Comparison of ENCODE assay signal across 1 cellular context in the genomic region with DNA sequence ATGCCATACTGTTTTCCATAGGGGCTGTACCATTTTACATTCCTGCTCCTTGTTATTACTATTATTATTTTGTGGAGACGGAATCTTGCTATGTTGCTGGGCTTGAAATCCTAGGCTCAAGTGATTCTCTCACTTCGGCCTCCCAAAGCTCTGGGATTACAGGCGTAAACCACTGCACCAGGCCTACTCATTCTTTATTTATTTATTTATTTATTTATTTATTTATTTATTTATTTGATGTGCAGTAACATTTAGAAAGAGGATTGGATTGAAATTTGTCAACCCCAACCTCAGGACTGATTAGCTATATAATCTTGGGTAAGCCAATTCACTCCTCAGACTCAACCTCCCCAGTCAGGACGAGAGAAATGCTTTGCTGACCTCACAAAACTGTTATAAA.
TF ChIP-seq lines count a peak whose summit lies in the region.

No MANE protein-coding gene starts in this region.

TF ChIP-seq in HEK293, 187 proteins besides CTCF, POLR2A, EP300 and RAD21 (continued from another document and continues in another):
- TF ChIP-seq, protein P1, sequence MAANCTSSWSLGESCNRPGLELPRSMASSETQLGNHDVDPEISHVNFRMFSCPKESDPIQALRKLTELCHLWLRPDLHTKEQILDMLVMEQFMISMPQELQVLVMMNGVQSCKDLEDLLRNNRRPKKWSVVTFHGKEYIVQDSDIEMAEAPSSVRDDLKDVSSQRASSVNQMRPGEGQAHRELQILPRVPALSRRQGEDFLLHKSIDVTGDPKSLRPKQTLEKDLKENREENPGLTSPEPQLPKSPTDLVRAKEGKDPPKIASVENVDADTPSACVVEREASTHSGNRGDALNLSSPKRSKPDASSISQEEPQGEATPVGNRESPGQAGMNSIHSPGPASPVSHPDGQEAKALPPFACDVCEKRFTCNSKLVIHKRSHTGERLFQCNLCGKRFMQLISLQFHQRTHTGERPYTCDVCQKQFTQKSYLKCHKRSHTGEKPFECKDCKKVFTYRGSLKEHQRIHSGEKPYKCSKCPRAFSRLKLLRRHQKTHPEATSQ (tag by site-specific recombination; IDR thresholded peaks at IDR 0.05) = no peak
- TF ChIP-seq SCRT1 (tag by site-specific recombination; IDR thresholded peaks at IDR 0.05; ENCODE audit: borderline replicate concordance) = no peak
- TF ChIP-seq, protein P2, sequence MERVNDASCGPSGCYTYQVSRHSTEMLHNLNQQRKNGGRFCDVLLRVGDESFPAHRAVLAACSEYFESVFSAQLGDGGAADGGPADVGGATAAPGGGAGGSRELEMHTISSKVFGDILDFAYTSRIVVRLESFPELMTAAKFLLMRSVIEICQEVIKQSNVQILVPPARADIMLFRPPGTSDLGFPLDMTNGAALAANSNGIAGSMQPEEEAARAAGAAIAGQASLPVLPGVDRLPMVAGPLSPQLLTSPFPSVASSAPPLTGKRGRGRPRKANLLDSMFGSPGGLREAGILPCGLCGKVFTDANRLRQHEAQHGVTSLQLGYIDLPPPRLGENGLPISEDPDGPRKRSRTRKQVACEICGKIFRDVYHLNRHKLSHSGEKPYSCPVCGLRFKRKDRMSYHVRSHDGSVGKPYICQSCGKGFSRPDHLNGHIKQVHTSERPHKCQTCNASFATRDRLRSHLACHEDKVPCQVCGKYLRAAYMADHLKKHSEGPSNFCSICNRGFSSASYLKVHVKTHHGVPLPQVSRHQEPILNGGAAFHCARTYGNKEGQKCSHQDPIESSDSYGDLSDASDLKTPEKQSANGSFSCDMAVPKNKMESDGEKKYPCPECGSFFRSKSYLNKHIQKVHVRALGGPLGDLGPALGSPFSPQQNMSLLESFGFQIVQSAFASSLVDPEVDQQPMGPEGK (tag by site-specific recombination; IDR thresholded peaks at IDR 0.05) = no peak
- TF ChIP-seq ZBTB8A (tag by site-specific recombination; IDR thresholded peaks at IDR 0.05) = peak; percentile 76
- TF ChIP-seq ZNF514 (tag by site-specific recombination; IDR thresholded peaks at IDR 0.05) = peak; percentile 76; the same call in 1 of the 2 replicates
- TF ChIP-seq ZNF501 (tag by site-specific recombination; IDR thresholded peaks at IDR 0.05) = 0 out of 2 replicates have a peak, but pooled peaks have one; percentile 37
- TF ChIP-seq ZNF37A (tag by site-specific recombination; IDR thresholded peaks at IDR 0.05) = no peak
- TF ChIP-seq YY1 (tag by site-specific recombination; IDR thresholded peaks at IDR 0.05) = no peak
- no peak for TF ChIP-seq ZNF837 (tag by site-specific recombination; IDR thresholded peaks at IDR 0.05)
- TF ChIP-seq ZNF558 (tag by site-specific recombination; IDR thresholded peaks at IDR 0.05) = peak; percentile 66; the same call in 1 of the 2 replicates
- TF ChIP-seq TRIM28 (IDR thresholded peaks at IDR 0.05; ENCODE audit: borderline replicate concordance, low read length) = no peak
- TF ChIP-seq ZNF792 (tag by site-specific recombination; IDR thresholded peaks at IDR 0.05) = no peak
- TF ChIP-seq, protein P3, sequence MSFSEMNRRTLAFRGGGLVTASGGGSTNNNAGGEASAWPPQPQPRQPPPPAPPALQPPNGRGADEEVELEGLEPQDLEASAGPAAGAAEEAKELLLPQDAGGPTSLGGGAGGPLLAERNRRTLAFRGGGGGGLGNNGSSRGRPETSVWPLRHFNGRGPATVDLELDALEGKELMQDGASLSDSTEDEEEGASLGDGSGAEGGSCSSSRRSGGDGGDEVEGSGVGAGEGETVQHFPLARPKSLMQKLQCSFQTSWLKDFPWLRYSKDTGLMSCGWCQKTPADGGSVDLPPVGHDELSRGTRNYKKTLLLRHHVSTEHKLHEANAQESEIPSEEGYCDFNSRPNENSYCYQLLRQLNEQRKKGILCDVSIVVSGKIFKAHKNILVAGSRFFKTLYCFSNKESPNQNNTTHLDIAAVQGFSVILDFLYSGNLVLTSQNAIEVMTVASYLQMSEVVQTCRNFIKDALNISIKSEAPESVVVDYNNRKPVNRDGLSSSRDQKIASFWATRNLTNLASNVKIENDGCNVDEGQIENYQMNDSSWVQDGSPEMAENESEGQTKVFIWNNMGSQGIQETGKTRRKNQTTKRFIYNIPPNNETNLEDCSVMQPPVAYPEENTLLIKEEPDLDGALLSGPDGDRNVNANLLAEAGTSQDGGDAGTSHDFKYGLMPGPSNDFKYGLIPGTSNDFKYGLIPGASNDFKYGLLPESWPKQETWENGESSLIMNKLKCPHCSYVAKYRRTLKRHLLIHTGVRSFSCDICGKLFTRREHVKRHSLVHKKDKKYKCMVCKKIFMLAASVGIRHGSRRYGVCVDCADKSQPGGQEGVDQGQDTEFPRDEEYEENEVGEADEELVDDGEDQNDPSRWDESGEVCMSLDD (tag by site-specific recombination; IDR thresholded peaks at IDR 0.05) = no peak
- no peak for TF ChIP-seq ZNF670 (tag by site-specific recombination; IDR thresholded peaks at IDR 0.05; ENCODE audit: low read depth)
- TF ChIP-seq BCL11A (tag by site-specific recombination; IDR thresholded peaks at IDR 0.05; ENCODE audit: low read depth) = no peak
- TF ChIP-seq SCRT2 (tag by site-specific recombination; IDR thresholded peaks at IDR 0.05) = no peak
- TF ChIP-seq ZEB2 (tag by site-specific recombination; IDR thresholded peaks at IDR 0.05) = no peak
- TF ChIP-seq ZNF48 (tag by site-specific recombination; IDR thresholded peaks at IDR 0.05) = no peak
- TF ChIP-seq, protein P4, sequence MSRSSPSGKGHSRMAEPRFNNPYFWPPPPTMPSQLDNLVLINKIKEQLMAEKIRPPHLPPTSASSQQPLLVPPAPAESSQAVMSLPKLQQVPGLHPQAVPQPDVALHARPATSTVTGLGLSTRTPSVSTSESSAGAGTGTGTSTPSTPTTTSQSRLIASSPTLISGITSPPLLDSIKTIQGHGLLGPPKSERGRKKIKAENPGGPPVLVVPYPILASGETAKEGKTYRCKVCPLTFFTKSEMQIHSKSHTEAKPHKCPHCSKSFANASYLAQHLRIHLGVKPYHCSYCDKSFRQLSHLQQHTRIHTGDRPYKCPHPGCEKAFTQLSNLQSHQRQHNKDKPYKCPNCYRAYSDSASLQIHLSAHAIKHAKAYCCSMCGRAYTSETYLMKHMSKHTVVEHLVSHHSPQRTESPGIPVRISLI (tag by site-specific recombination; IDR thresholded peaks at IDR 0.05) = no peak
- TF ChIP-seq ZNF274 (IDR thresholded peaks at IDR 0.05; ENCODE audit: low read length) = no peak
- TF ChIP-seq ZNF274 (tag by site-specific recombination; IDR thresholded peaks at IDR 0.05; ENCODE audit: borderline replicate concordance) = no peak
- TF ChIP-seq ZNF510 (tag by site-specific recombination; IDR thresholded peaks at IDR 0.05; ENCODE audit: insufficient replicate concordance) = peak; percentile 67
- TF ChIP-seq, protein P5, sequence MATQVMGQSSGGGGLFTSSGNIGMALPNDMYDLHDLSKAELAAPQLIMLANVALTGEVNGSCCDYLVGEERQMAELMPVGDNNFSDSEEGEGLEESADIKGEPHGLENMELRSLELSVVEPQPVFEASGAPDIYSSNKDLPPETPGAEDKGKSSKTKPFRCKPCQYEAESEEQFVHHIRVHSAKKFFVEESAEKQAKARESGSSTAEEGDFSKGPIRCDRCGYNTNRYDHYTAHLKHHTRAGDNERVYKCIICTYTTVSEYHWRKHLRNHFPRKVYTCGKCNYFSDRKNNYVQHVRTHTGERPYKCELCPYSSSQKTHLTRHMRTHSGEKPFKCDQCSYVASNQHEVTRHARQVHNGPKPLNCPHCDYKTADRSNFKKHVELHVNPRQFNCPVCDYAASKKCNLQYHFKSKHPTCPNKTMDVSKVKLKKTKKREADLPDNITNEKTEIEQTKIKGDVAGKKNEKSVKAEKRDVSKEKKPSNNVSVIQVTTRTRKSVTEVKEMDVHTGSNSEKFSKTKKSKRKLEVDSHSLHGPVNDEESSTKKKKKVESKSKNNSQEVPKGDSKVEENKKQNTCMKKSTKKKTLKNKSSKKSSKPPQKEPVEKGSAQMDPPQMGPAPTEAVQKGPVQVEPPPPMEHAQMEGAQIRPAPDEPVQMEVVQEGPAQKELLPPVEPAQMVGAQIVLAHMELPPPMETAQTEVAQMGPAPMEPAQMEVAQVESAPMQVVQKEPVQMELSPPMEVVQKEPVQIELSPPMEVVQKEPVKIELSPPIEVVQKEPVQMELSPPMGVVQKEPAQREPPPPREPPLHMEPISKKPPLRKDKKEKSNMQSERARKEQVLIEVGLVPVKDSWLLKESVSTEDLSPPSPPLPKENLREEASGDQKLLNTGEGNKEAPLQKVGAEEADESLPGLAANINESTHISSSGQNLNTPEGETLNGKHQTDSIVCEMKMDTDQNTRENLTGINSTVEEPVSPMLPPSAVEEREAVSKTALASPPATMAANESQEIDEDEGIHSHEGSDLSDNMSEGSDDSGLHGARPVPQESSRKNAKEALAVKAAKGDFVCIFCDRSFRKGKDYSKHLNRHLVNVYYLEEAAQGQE (tag by site-specific recombination; IDR thresholded peaks at IDR 0.05) = peak; percentile 75
- peak; percentile 25; the same call in 1 of the 2 replicates for TF ChIP-seq KLF7 (tag by site-specific recombination; IDR thresholded peaks at IDR 0.05; ENCODE audit: borderline replicate concordance)
- TF ChIP-seq, protein P6, sequence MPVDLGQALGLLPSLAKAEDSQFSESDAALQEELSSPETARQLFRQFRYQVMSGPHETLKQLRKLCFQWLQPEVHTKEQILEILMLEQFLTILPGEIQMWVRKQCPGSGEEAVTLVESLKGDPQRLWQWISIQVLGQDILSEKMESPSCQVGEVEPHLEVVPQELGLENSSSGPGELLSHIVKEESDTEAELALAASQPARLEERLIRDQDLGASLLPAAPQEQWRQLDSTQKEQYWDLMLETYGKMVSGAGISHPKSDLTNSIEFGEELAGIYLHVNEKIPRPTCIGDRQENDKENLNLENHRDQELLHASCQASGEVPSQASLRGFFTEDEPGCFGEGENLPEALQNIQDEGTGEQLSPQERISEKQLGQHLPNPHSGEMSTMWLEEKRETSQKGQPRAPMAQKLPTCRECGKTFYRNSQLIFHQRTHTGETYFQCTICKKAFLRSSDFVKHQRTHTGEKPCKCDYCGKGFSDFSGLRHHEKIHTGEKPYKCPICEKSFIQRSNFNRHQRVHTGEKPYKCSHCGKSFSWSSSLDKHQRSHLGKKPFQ (tag by site-specific recombination; IDR thresholded peaks at IDR 0.05) = 0 out of 2 replicates have a peak, but pooled peaks have one; percentile 29
- peak; percentile 38; the same call in 1 of the 2 replicates for TF ChIP-seq MZF1 (tag by site-specific recombination; IDR thresholded peaks at IDR 0.05; ENCODE audit: borderline replicate concordance)
- no peak for TF ChIP-seq ZNF776 (tag by site-specific recombination; IDR thresholded peaks at IDR 0.05; ENCODE audit: borderline replicate concordance)
- no peak for TF ChIP-seq OSR2 (tag by site-specific recombination; IDR thresholded peaks at IDR 0.05)
- no peak for TF ChIP-seq KLF16 (tag by site-specific recombination; IDR thresholded peaks at IDR 0.05)
- no peak for TF ChIP-seq PRDM1 (tag by site-specific recombination; IDR thresholded peaks at IDR 0.05)
- TF ChIP-seq ZNF202 (tag by site-specific recombination; IDR thresholded peaks at IDR 0.05; ENCODE audit: borderline replicate concordance) = peak; percentile 70; the same call in 1 of the 2 replicates
- no peak for TF ChIP-seq ZNF239 (tag by site-specific recombination; IDR thresholded peaks at IDR 0.05)
- peak; percentile 17 for TF ChIP-seq ZNF529 (tag by site-specific recombination; IDR thresholded peaks at IDR 0.05; ENCODE audit: insufficient replicate concordance)
- TF ChIP-seq ZFP69B (tag by site-specific recombination; IDR thresholded peaks at IDR 0.05) = no peak
- no peak for TF ChIP-seq ZBTB48 (tag by site-specific recombination; IDR thresholded peaks at IDR 0.05)
- TF ChIP-seq, protein P7, sequence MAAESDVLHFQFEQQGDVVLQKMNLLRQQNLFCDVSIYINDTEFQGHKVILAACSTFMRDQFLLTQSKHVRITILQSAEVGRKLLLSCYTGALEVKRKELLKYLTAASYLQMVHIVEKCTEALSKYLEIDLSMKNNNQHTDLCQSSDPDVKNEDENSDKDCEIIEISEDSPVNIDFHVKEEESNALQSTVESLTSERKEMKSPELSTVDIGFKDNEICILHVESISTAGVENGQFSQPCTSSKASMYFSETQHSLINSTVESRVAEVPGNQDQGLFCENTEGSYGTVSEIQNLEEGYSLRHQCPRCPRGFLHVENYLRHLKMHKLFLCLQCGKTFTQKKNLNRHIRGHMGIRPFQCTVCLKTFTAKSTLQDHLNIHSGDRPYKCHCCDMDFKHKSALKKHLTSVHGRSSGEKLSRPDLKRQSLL (tag by site-specific recombination; IDR thresholded peaks at IDR 0.05) = no peak
- TF ChIP-seq, protein P8, sequence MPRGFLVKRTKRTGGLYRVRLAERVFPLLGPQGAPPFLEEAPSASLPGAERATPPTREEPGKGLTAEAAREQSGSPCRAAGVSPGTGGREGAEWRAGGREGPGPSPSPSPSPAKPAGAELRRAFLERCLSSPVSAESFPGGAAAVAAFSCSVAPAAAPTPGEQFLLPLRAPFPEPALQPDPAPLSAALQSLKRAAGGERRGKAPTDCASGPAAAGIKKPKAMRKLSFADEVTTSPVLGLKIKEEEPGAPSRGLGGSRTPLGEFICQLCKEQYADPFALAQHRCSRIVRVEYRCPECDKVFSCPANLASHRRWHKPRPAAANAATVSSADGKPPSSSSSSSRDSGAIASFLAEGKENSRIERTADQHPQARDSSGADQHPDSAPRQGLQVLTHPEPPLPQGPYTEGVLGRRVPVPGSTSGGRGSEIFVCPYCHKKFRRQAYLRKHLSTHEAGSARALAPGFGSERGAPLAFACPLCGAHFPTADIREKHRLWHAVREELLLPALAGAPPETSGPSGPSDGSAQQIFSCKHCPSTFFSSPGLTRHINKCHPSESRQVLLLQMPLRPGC (tag by site-specific recombination; IDR thresholded peaks at IDR 0.05) = no peak
